In the genomic region with DNA sequence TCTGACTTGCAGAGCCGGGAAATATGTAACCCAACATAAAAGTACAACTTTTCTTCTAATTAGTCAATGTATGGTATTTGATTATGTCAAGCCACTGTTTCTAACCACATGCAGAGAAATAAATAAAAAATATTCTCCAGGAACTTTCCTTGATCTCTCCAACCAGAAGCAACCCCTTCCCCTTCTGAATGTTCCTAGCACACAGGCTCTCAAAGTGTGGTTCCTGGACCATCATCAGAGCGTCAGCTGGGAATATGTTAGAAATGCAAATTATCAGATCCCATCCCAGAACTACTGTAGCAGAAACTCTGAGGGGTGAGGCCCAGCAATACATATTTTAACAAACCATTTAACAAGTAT, we compare ENCODE assay signal across 11 cellular contexts. TPM values are rescaled to one million over a fixed set of nuclear protein-coding genes. Genes with fewer than 3 reads are reported as not detected.
DNase-seq lines count a peak whose midpoint lies in the region; ATAC-seq, FAIRE-seq and TF ChIP-seq lines count a peak whose summit lies in the region.
"Had no signal": no experiment of that assay in that cellular context is flagged by ENCODE, and none has a peak within 500 bp of the region (broad histone marks: within the 10 kb centered on the region; RNA-seq: fewer than 3 reads in every experiment).

No MANE protein-coding gene starts in this region.

- intact Hi-C loops in HepG2 (cut with micrococcal nuclease; ENCODE audit: unreplicated experiment), result no loop called here

- no peak for TF ChIP-seq POLR2A in HepG2 (IDR thresholded peaks at IDR 0.05; ENCODE audit: insufficient read depth in 1 of 2, low read depth in 2 of 2, low read length in 2 of 2)

- WGBS in HepG2 (ENCODE audit: low lambda C conversion rate), result 0% methylated on average over 2 of the region's 2 CpGs

- TF ChIP-seq CTCF in GM23338 (conservative IDR thresholded peaks at IDR 0.05; ENCODE audit: low read depth in 2 of 2), result no peak
- no peak for TF ChIP-seq CTCF in Loucy (conservative IDR thresholded peaks at IDR 0.05; ENCODE audit: low read length)
- TF ChIP-seq CTCF in HepG2 (CRISPR knock-in tag; IDR thresholded peaks at IDR 0.05), result no peak

- H3K9me3 Mint-ChIP-seq in GM23338, result no peaks in the 10 kb centered on the region

- DNase-seq in GM23338 (ENCODE audit: low spot score) (no peak), HepG2 (ENCODE audit: low spot score) (no peak), DMS 273 treated with DMSO at 0.1 percent for 48 hours (lab: John Stamatoyannopoulos, UW) (no peak)
- no peak for DNase-seq in stimulated activated naive CD4-positive, alpha-beta T cell treated with Interleukin-2 at 50 U/mL for 16 hours (lab: John Stamatoyannopoulos, UW)
- DNase-seq in activated CD4-positive, CD25-positive, alpha-beta regulatory T cell treated with anti-CD3 and anti-CD28 coated beads, Interleukin-2, amount 50 U/mL, for 72 hours, result no peak
- DNase-seq: NCI-H2107 had no signal

- POLR2A ChIA-PET in HepG2 (lab: Yijun Ruan, JAX), result no interaction called here

- peaks cover 5% of the 10 kb centered on the region for H3K4me1 Mint-ChIP-seq in GM23338

- H3K9me3 ChIP-seq in Loucy (ENCODE audit: insufficient read depth, low read depth, low read length) (no peaks in the 10 kb centered on the region), HepG2 (ENCODE audit: low read length) (no peaks in the 10 kb centered on the region)
- H3K9me3 ChIP-seq: Peyer's patch had no signal

- TF ChIP-seq EP300 in HepG2 (IDR thresholded peaks at IDR 0.05; ENCODE audit: low read depth in 2 of 2, low read length in 2 of 2) (no peak), HepG2 (CRISPR knock-in tag; IDR thresholded peaks at IDR 0.05; ENCODE audit: borderline replicate concordance) (no peak)

- no peak overlapping the region for H3K27ac Mint-ChIP-seq in GM23338

- no peaks in the 10 kb centered on the region for H3K36me3 Mint-ChIP-seq in GM23338 (ENCODE audit: low read depth)
- H3K36me3 Mint-ChIP-seq: activated naive CD8-positive, alpha-beta T cell had no signal

- no peak overlapping the region for H3K4me3 Mint-ChIP-seq in GM23338
- H3K4me3 Mint-ChIP-seq: activated naive CD8-positive, alpha-beta T cell had no signal

- no peaks in the 10 kb centered on the region for H3K36me3 ChIP-seq in GM23338 (ENCODE audit: insufficient read depth)
- H3K36me3 ChIP-seq in Loucy (ENCODE audit: insufficient read depth, low read length), result no peaks in the 10 kb centered on the region
- no peaks in the 10 kb centered on the region for H3K36me3 ChIP-seq in HepG2 (replicated peaks in 1 of 2; ENCODE audit: control insufficient read depth in 1 of 2, insufficient read depth in 2 of 2, low read length in 2 of 2)
- H3K36me3 ChIP-seq: Peyer's patch had no signal

- no peak overlapping the region for H3K27ac ChIP-seq in GM23338 (ENCODE audit: low read depth)
- no peak overlapping the region for H3K27ac ChIP-seq in HepG2 (ENCODE audit: extremely low read length, insufficient read depth, low read length)
- H3K27ac ChIP-seq: Peyer's patch, skin epidermis had no signal

- H3K4me3 ChIP-seq in GM23338 (no peak overlapping the region), Loucy (ENCODE audit: low read length, poor library complexity, severe bottlenecking) (peak overlapping the region; percentile 11), HepG2 (replicated peaks in 1 of 3; ENCODE audit: insufficient read depth in 1 of 3, low read depth in 2 of 3, low read length in 3 of 3) (peak overlapping the region in 2 of 3 experiments; percentile 44 to 49; a peak in 3 of 6 replicates)
- H3K4me3 ChIP-seq: Peyer's patch, skin epidermis had no signal

- no peaks in the 10 kb centered on the region for H3K79me2 ChIP-seq in GM23338 (replicated peaks; ENCODE audit: insufficient read depth)
- no peaks in the 10 kb centered on the region for H3K79me2 ChIP-seq in Loucy (ENCODE audit: insufficient read depth, low read length)
- no peaks in the 10 kb centered on the region for H3K79me2 ChIP-seq in HepG2 (ENCODE audit: insufficient read depth, low read length)

- H4K20me1 ChIP-seq in GM23338 (replicated peaks; ENCODE audit: insufficient read depth), result no peaks in the 10 kb centered on the region
- H4K20me1 ChIP-seq in Loucy (ENCODE audit: insufficient read depth, low read length, poor library complexity, severe bottlenecking), result no peaks in the 10 kb centered on the region
- no peaks in the 10 kb centered on the region for H4K20me1 ChIP-seq in HepG2 (ENCODE audit: insufficient read depth, low read length)

- H3F3A ChIP-seq in GM23338 (replicated peaks; ENCODE audit: low read depth), result no peaks in the 10 kb centered on the region
- H3F3A ChIP-seq in Loucy (ENCODE audit: low read depth), result no peaks in the 10 kb centered on the region

- H3K9ac ChIP-seq in Loucy (ENCODE audit: low read depth, low read length, poor library complexity, severe bottlenecking) (peak overlapping the region; percentile 43), HepG2 (ENCODE audit: insufficient read depth, low read depth, low read length) (peak overlapping the region; percentile 19; the same call in 1 of the 2 replicates)

- no TSS peak for BruUV-seq in HepG2 (replicated peaks; lab: Mats Ljungman, UMichigan)

- H3K27me3 ChIP-seq in GM23338 (ENCODE audit: insufficient read depth) (no peaks in the 10 kb centered on the region), Loucy (ENCODE audit: insufficient read depth, low read length, poor library complexity, severe bottlenecking) (no peaks in the 10 kb centered on the region), HepG2 (ENCODE audit: control insufficient read depth in 1 of 2, insufficient read depth in 2 of 2, low read length in 2 of 2) (no peaks in the 10 kb centered on the region)
- H3K27me3 ChIP-seq: Peyer's patch had no signal

- peaks cover 6% of the 10 kb centered on the region; the same call in 1 of the 2 replicates for H3K9me2 ChIP-seq in GM23338 (ENCODE audit: insufficient read depth)
- no peaks in the 10 kb centered on the region for H3K9me2 ChIP-seq in Loucy (replicated peaks; ENCODE audit: low read depth, low read length)

- TF ChIP-seq RAD21 in HepG2 (CRISPR knock-in tag; IDR thresholded peaks at IDR 0.05), result no peak

- no peaks in the 10 kb centered on the region for H3K27me3 Mint-ChIP-seq in GM23338 (ENCODE audit: insufficient read depth, low read depth, poor library complexity)

- CTCF ChIA-PET in HepG2 (lab: Yijun Ruan, JAX; ENCODE audit: low intra/inter-chr PET ratio, low total read pairs), result interaction anchor here (2.1 kb wide), 1 partner anchor 30 kb away, joined by 33 read pairs; no protein-coding TSS in a partner anchor

- peak; percentile 10 for ATAC-seq in GM18498 (IDR thresholded peaks at IDR 0.05; ENCODE audit: unreplicated experiment)
- ATAC-seq in GM23338, result peak; percentile 47
- ATAC-seq in HepG2, result peak; percentile 47

- FAIRE-seq in HepG2 (lab: Jason Lieb, UNC), result no peak

- H3K4me1 ChIP-seq in GM23338 (ENCODE audit: insufficient read depth) (peaks cover 9% of the 10 kb centered on the region; the same call in 1 of the 2 replicates), Loucy (ENCODE audit: insufficient read depth, low read length, poor library complexity, severe bottlenecking) (peaks cover 27% of the 10 kb centered on the region), HepG2 (ENCODE audit: insufficient read depth, low read length) (peaks cover 35% of the 10 kb centered on the region)
- H3K4me1 ChIP-seq: Peyer's patch had no signal

- H3K4me2 ChIP-seq in GM23338, result no peak overlapping the region
- H3K4me2 ChIP-seq in Loucy (ENCODE audit: low read depth, low read length, poor library complexity, severe bottlenecking), result peak overlapping the region; percentile 54
- peak overlapping the region; percentile 84 for H3K4me2 ChIP-seq in HepG2 (ENCODE audit: low read depth, low read length)

- H2AFZ ChIP-seq in GM23338 (no peak overlapping the region), Loucy (ENCODE audit: low read length) (peak overlapping the region; percentile 82), HepG2 (ENCODE audit: low read length) (no peak overlapping the region)

- in situ Hi-C loops in HepG2 (cut with HindIII; ENCODE audit: extremely low pct_ligation_motif_present, low pct_unique_long_range_greater_than_20kb), result loop anchor here (5.0 kb wide), 1 partner anchor 33 kb away; no protein-coding TSS in a partner anchor

TF ChIP-seq in HepG2, 621 proteins besides CTCF, POLR2A, EP300 and RAD21 (continues in another document):
- no peak for TF ChIP-seq MAZ (IDR thresholded peaks at IDR 0.05; ENCODE audit: borderline replicate concordance, low read depth, low read length)
- TF ChIP-seq MAZ (CRISPR knock-in tag; IDR thresholded peaks at IDR 0.05; ENCODE audit: low read depth), result 0 out of 2 replicates have a peak, but pooled peaks have one; percentile 5

RNA-seq across cellular contexts. Expression of a gene that starts 21.0 kb away (rescaled TPM):
- total RNA-seq in GM23338 (2014; rRNA removed; shearing (Covaris generic)), result 55.0 and 65.2 TPM in 2 replicates
- polyA plus RNA-seq in GM23338 (2016; fragmentation: Nextera tagmentation; extraction: Ambion mirVana), result 38.4 and 44.5 TPM in 2 replicates
- total RNA-seq in HepG2 (2016; rRNA removed; fragmentation: Illumina TruSeq; extraction: Trizol), result 77.6 and 81.9 TPM in 2 replicates
- total RNA-seq in HepG2 (2016; cell fraction: cytosol; rRNA removed; fragmentation: Illumina TruSeq; extraction: Trizol; ENCODE audit: low read depth), result 59.0 and 66.4 TPM in 2 replicates
- total RNA-seq in HepG2 (2016; cell fraction: insoluble cytoplasmic fraction; rRNA removed; fragmentation: Illumina TruSeq; extraction: Trizol), result 71.0 and 73.8 TPM in 2 replicates
- 62.7 and 81.8 TPM in 2 replicates for total RNA-seq in HepG2 (2016; cell fraction: membrane; rRNA removed; fragmentation: Illumina TruSeq; extraction: Trizol)
- 194 and 200 TPM in 2 replicates for total RNA-seq in HepG2 (2016; cell fraction: nucleus; rRNA removed; fragmentation: Illumina TruSeq; extraction: Trizol)
- polyA plus RNA-seq in HepG2 (2011; rRNA removed), result 24.6 and 31.9 TPM in 2 replicates
- 13.5 and 20.5 TPM in 2 replicates for polyA plus RNA-seq in HepG2 (2011; cell fraction: cytosol; rRNA removed)
- polyA plus RNA-seq in HepG2 (2011; cell fraction: nucleus; rRNA removed), result 39.1 and 45.5 TPM in 2 replicates
- 36.3 and 47.9 TPM in 2 replicates for polyA plus RNA-seq in HepG2 (2012)
- polyA plus RNA-seq in HepG2 (2016; cell fraction: cytosol; fragmentation: Illumina TruSeq; extraction: Trizol; ENCODE audit: low read depth), result 1.3 TPM in 2 replicates
- polyA plus RNA-seq in HepG2 (2016; cell fraction: insoluble cytoplasmic fraction; fragmentation: Illumina TruSeq; extraction: Trizol; ENCODE audit: low read depth), result 25.7 and 26.0 TPM in 2 replicates
- 2.3 and 2.9 TPM in 2 replicates for polyA plus RNA-seq in HepG2 (2016; cell fraction: membrane; fragmentation: Illumina TruSeq; extraction: Trizol; ENCODE audit: low read depth)
- polyA plus RNA-seq in HepG2 (2016; cell fraction: nucleus; fragmentation: Illumina TruSeq; extraction: Trizol; ENCODE audit: insufficient read depth, low read depth), result 31.0 and 34.9 TPM in 2 replicates
- 18.0 and 90.0 TPM in 2 replicates for polyA minus RNA-seq in HepG2 (2011; rRNA and poly(A)+ RNA removed; ENCODE audit: low replicate concordance)
- 91.7 and 111 TPM in 2 replicates for polyA minus RNA-seq in HepG2 (2011; cell fraction: cytosol; rRNA and poly(A)+ RNA removed)
- polyA minus RNA-seq in HepG2 (2011; cell fraction: nucleus; rRNA and poly(A)+ RNA removed), result 640 and 673 TPM in 2 replicates
